Comparison of ENCODE assay signal across 33 cellular contexts in genomic region chr2:125041846-125042245, GRCh38.
"Had no signal": no experiment of that assay in that cellular context is flagged by ENCODE, and none has a peak within 500 bp of the region (broad histone marks: within the 10 kb centered on the region; RNA-seq: fewer than 3 reads in every experiment).

No MANE protein-coding gene starts in this region.

- H3K4me3 Mint-ChIP-seq: activated B cell treated with CpG ODN at 0.5 μM for 24 hours; activated CD4-positive, alpha-beta memory T cell treated with anti-CD3 and anti-CD28 coated beads for 36 hours; activated CD4-positive, alpha-beta T cell treated with anti-CD3 and anti-CD28 coated beads for 36 hours; activated CD4-positive, alpha-beta T cell treated with anti-CD3 and anti-CD28 coated beads, Interleukin-2, amount 10 ng/mL, durations not matched to agents 24 days and 14 days; activated CD8-positive, alpha-beta memory T cell treated with anti-CD3 and anti-CD28 coated beads, Interleukin-2, amount 10 ng/mL, durations not matched to agents 7 days and 5 days; activated CD8-positive, alpha-beta T cell treated with anti-CD3 and anti-CD28 coated beads, Interleukin-2, amount 10 ng/mL, durations not matched to agents 7 days and 5 days; activated naive CD4-positive, alpha-beta T cell treated with anti-CD3 and anti-CD28 coated beads for 36 hours; activated naive CD4-positive, alpha-beta T cell treated with anti-CD3 and anti-CD28 coated beads, Interleukin-2, amount 50 U/mL, for 24 hours; activated naive CD8-positive, alpha-beta T cell treated with anti-CD3 and anti-CD28 coated beads for 36 hours; activated naive CD8-positive, alpha-beta T cell treated with anti-CD3 and anti-CD28 coated beads, Interleukin-2, amount 50 U/mL, for 24 hours; activated T-helper 1 cell treated with anti-CD3 and anti-CD28 coated beads, Interleukin-12 subunit alpha, Interleukin-12 subunit beta, Interleukin-2, Interleukin-4 antibody, amounts not matched to agents 30 ng/mL and 10 ng/mL and 1 ng/mL, durations not matched to agents 14 hours and 24 hours and 36 hours; brain; central memory CD8-positive, alpha-beta T cell; dendritic cell treated with granulocyte-macrophage colony-stimulating factor and Interleukin-4, amounts not matched to agents 40 ng/mL and 50 ng/mL, for 4 days; endodermal cell; T-helper 17 cell; T-helper 2 cell treated with Interferon-gamma antibody and Interleukin-4, amounts not matched to agents 5 μg/mL and 100 μg/mL, for 36 hours had no signal

- H3K36me3 Mint-ChIP-seq: activated CD4-positive, alpha-beta memory T cell treated with anti-CD3 and anti-CD28 coated beads for 36 hours; activated CD8-positive, alpha-beta memory T cell treated with anti-CD3 and anti-CD28 coated beads, Interleukin-2, amount 10 ng/mL, durations not matched to agents 7 days and 5 days; activated naive CD4-positive, alpha-beta T cell treated with anti-CD3 and anti-CD28 coated beads, Interleukin-2, amount 50 U/mL, for 24 hours; activated naive CD8-positive, alpha-beta T cell treated with anti-CD3 and anti-CD28 coated beads for 36 hours; brain had no signal

- H3K27ac Mint-ChIP-seq: activated B cell treated with CpG ODN at 0.5 μM for 24 hours; activated CD4-positive, alpha-beta memory T cell treated with anti-CD3 and anti-CD28 coated beads for 36 hours; activated CD4-positive, alpha-beta T cell treated with anti-CD3 and anti-CD28 coated beads for 36 hours; activated CD4-positive, alpha-beta T cell treated with anti-CD3 and anti-CD28 coated beads, Interleukin-2, amount 10 ng/mL, durations not matched to agents 24 days and 14 days; activated CD8-positive, alpha-beta memory T cell treated with anti-CD3 and anti-CD28 coated beads, Interleukin-2, amount 10 ng/mL, durations not matched to agents 7 days and 5 days; activated CD8-positive, alpha-beta T cell treated with anti-CD3 and anti-CD28 coated beads, Interleukin-2, amount 10 ng/mL, durations not matched to agents 7 days and 5 days; activated naive CD4-positive, alpha-beta T cell treated with anti-CD3 and anti-CD28 coated beads for 36 hours; activated naive CD4-positive, alpha-beta T cell treated with anti-CD3 and anti-CD28 coated beads, Interleukin-2, amount 50 U/mL, for 24 hours; activated naive CD8-positive, alpha-beta T cell treated with anti-CD3 and anti-CD28 coated beads for 36 hours; activated naive CD8-positive, alpha-beta T cell treated with anti-CD3 and anti-CD28 coated beads, Interleukin-2, amount 50 U/mL, for 24 hours; activated T-helper 1 cell treated with anti-CD3 and anti-CD28 coated beads, Interleukin-12 subunit alpha, Interleukin-12 subunit beta, Interleukin-2, Interleukin-4 antibody, amounts not matched to agents 30 ng/mL and 10 ng/mL and 1 ng/mL, durations not matched to agents 14 hours and 24 hours and 36 hours; activated T-helper 2 cell treated with anti-CD3 and anti-CD28 coated beads, Interferon-gamma antibody, Interleukin-2, Interleukin-4, amounts not matched to agents 10 μg/mL and 5 μg/mL and 100 μg/mL, durations not matched to agents 14 hours and 24 hours and 36 hours; brain; dendritic cell treated with granulocyte-macrophage colony-stimulating factor and Interleukin-4, amounts not matched to agents 40 ng/mL and 50 ng/mL, for 4 days; endodermal cell; T-helper 17 cell; T-helper 2 cell treated with Interferon-gamma antibody and Interleukin-4, amounts not matched to agents 5 μg/mL and 100 μg/mL, for 36 hours had no signal

- H3K27me3 Mint-ChIP-seq: activated B cell treated with CpG ODN at 0.5 μM for 24 hours; activated CD4-positive, alpha-beta memory T cell treated with anti-CD3 and anti-CD28 coated beads for 36 hours; activated CD4-positive, alpha-beta T cell treated with anti-CD3 and anti-CD28 coated beads for 36 hours; activated CD4-positive, alpha-beta T cell treated with anti-CD3 and anti-CD28 coated beads, Interleukin-2, amount 10 ng/mL, durations not matched to agents 24 days and 14 days; activated CD8-positive, alpha-beta memory T cell treated with anti-CD3 and anti-CD28 coated beads, Interleukin-2, amount 10 ng/mL, durations not matched to agents 7 days and 5 days; activated naive CD4-positive, alpha-beta T cell treated with anti-CD3 and anti-CD28 coated beads, Interleukin-2, amount 50 U/mL, for 24 hours; activated naive CD8-positive, alpha-beta T cell treated with anti-CD3 and anti-CD28 coated beads for 36 hours; activated naive CD8-positive, alpha-beta T cell treated with anti-CD3 and anti-CD28 coated beads, Interleukin-2, amount 50 U/mL, for 24 hours; central memory CD8-positive, alpha-beta T cell; dendritic cell treated with granulocyte-macrophage colony-stimulating factor and Interleukin-4, amounts not matched to agents 40 ng/mL and 50 ng/mL, for 4 days; T-helper 17 cell had no signal

- H3K9me3 ChIP-seq: adrenal gland, ascending aorta, breast epithelium had no signal

- H3K9me3 Mint-ChIP-seq: activated B cell treated with CpG ODN at 0.5 μM for 24 hours; activated T-helper 1 cell treated with anti-CD3 and anti-CD28 coated beads, Interleukin-12 subunit alpha, Interleukin-12 subunit beta, Interleukin-2, Interleukin-4 antibody, amounts not matched to agents 30 ng/mL and 10 ng/mL and 1 ng/mL, durations not matched to agents 14 hours and 24 hours and 36 hours; brain had no signal

- H3K4me3 ChIP-seq: adrenal gland, ascending aorta, breast epithelium, coronary artery, dorsolateral prefrontal cortex had no signal

- H3K27me3 ChIP-seq: adrenal gland, ascending aorta, breast epithelium, dorsolateral prefrontal cortex had no signal

- H3K4me1 Mint-ChIP-seq: activated B cell treated with CpG ODN at 0.5 μM for 24 hours; activated CD4-positive, alpha-beta T cell treated with anti-CD3 and anti-CD28 coated beads for 36 hours; activated CD4-positive, alpha-beta T cell treated with anti-CD3 and anti-CD28 coated beads, Interleukin-2, amount 10 ng/mL, durations not matched to agents 24 days and 14 days; activated CD8-positive, alpha-beta memory T cell treated with anti-CD3 and anti-CD28 coated beads, Interleukin-2, amount 10 ng/mL, durations not matched to agents 7 days and 5 days; activated naive CD4-positive, alpha-beta T cell treated with anti-CD3 and anti-CD28 coated beads, Interleukin-2, amount 50 U/mL, for 24 hours; activated naive CD8-positive, alpha-beta T cell treated with anti-CD3 and anti-CD28 coated beads for 36 hours; activated naive CD8-positive, alpha-beta T cell treated with anti-CD3 and anti-CD28 coated beads, Interleukin-2, amount 50 U/mL, for 24 hours; brain; central memory CD8-positive, alpha-beta T cell; endodermal cell; T-helper 17 cell had no signal

- H3K4me1 ChIP-seq: adrenal gland, ascending aorta, breast epithelium had no signal

- DNase-seq: activated B cell treated with CpG ODN at 0.5 μM for 24 hours; activated CD4-positive, alpha-beta memory T cell treated with anti-CD3 and anti-CD28 coated beads for 36 hours; activated CD4-positive, alpha-beta T cell treated with anti-CD3 and anti-CD28 coated beads for 36 hours; activated CD4-positive, alpha-beta T cell treated with anti-CD3 and anti-CD28 coated beads, Interleukin-2, amount 10 ng/mL, durations not matched to agents 24 days and 14 days; activated CD8-positive, alpha-beta memory T cell treated with anti-CD3 and anti-CD28 coated beads, Interleukin-2, amount 10 ng/mL, durations not matched to agents 7 days and 5 days; activated CD8-positive, alpha-beta memory T cell treated with anti-CD3 and anti-CD28 coated beads, Interleukin-2, amount 50 U/mL, for 4 hours; activated CD8-positive, alpha-beta T cell treated with anti-CD3 and anti-CD28 coated beads, Interleukin-2, amount 10 ng/mL, durations not matched to agents 7 days and 5 days; activated effector memory CD4-positive, alpha-beta T cell treated with anti-CD3 and anti-CD28 coated beads, Interleukin-2, amount 50 U/mL, for 16 hours; activated naive CD4-positive, alpha-beta T cell treated with anti-CD3 and anti-CD28 coated beads for 36 hours; activated naive CD8-positive, alpha-beta T cell treated with anti-CD3 and anti-CD28 coated beads for 36 hours; activated naive CD8-positive, alpha-beta T cell treated with anti-CD3 and anti-CD28 coated beads, Interleukin-2, amount 50 U/mL, for 24 hours; activated T-cell treated with anti-CD3 and anti-CD28 coated beads, Interleukin-2, amount 50 U/mL, for 1 hour; activated T-cell treated with anti-CD3 and anti-CD28 coated beads, Interleukin-2, amount 50 U/mL, for 48 hours; adrenal gland; dorsolateral prefrontal cortex; effector memory CD4-positive, alpha-beta T cell; endodermal cell; foreskin fibroblast; head of caudate nucleus; T-helper 1 cell; T-helper 17 cell; T1000; WERI-Rb-1 had no signal

- H3K36me3 ChIP-seq: adrenal gland, ascending aorta, breast epithelium, WERI-Rb-1 had no signal

- H3K27ac ChIP-seq: adrenal gland, ascending aorta, breast epithelium, coronary artery, dorsolateral prefrontal cortex, WERI-Rb-1 had no signal
